21 cellular contexts compared by ENCODE assay signal in genomic region chr3:15726881-15727280, GRCh38.
"Had no signal": no experiment of that assay in that cellular context is flagged by ENCODE, and none has a peak within 500 bp of the region (broad histone marks: within the 10 kb centered on the region; RNA-seq: fewer than 3 reads in every experiment).

No MANE protein-coding gene starts in this region.

- H3K27ac Mint-ChIP-seq: activated CD8-positive, alpha-beta T cell treated with anti-CD3 and anti-CD28 coated beads, Interleukin-2, amount 10 ng/mL, durations not matched to agents 7 days and 5 days; T-cell had no signal

- ATAC-seq: activated CD8-positive, alpha-beta T cell treated with anti-CD3 and anti-CD28 coated beads, Interleukin-2, amount 10 ng/mL, durations not matched to agents 7 days and 5 days; heart right ventricle; left colon; lower lobe of right lung; naive thymus-derived CD8-positive, alpha-beta T cell; right lobe of liver; T-cell had no signal

- DNase-seq: activated CD4-positive, alpha-beta T cell treated with anti-CD3 and anti-CD28 coated beads for 1 hour; activated CD4-positive, alpha-beta T cell treated with anti-CD3 and anti-CD28 coated beads, Interleukin-2, amount 50 U/mL, for 1 hour; activated CD8-positive, alpha-beta T cell treated with anti-CD3 and anti-CD28 coated beads, Interleukin-2, amount 10 ng/mL, durations not matched to agents 7 days and 5 days; activated T-cell treated with anti-CD3 and anti-CD28 coated beads, Interleukin-2, amount 50 U/mL, for 1 hour; aorta; colonic mucosa; esophagus squamous epithelium; heart right ventricle; islet precursor cell; left colon; lower lobe of right lung; naive thymus-derived CD8-positive, alpha-beta T cell; right lobe of liver; small intestine; stimulated activated CD4-positive, alpha-beta T cell treated with anti-CD3 and anti-CD28 coated beads, Interleukin-15, amount 100 ng/mL, for 24 hours; stimulated activated naive CD4-positive, alpha-beta T cell; T-cell; upper lobe of left lung; WERI-Rb-1 had no signal

- H3K36me3 ChIP-seq: right lobe of liver had no signal

- H3K4me1 Mint-ChIP-seq: central memory CD8-positive, alpha-beta T cell had no signal

- H3K9me3 ChIP-seq: colonic mucosa, esophagus squamous epithelium, heart right ventricle, lower lobe of right lung, right lobe of liver, upper lobe of left lung had no signal

- H3K27me3 Mint-ChIP-seq: central memory CD8-positive, alpha-beta T cell; naive thymus-derived CD8-positive, alpha-beta T cell; T-cell had no signal

- H3K27me3 ChIP-seq: colonic mucosa, esophagus squamous epithelium, heart right ventricle, right lobe of liver, upper lobe of left lung had no signal

- H3K4me3 ChIP-seq: colonic mucosa, esophagus squamous epithelium, heart right ventricle, lower lobe of right lung, right lobe of liver, upper lobe of left lung had no signal

- H3K27ac ChIP-seq: colonic mucosa, heart right ventricle, lower lobe of right lung, right lobe of liver, upper lobe of left lung, WERI-Rb-1 had no signal

- H3K9me3 Mint-ChIP-seq: activated naive CD4-positive, alpha-beta T cell treated with anti-CD3 and anti-CD28 coated beads, Interleukin-2, amount 50 U/mL, for 72 hours; central memory CD8-positive, alpha-beta T cell; naive thymus-derived CD8-positive, alpha-beta T cell; T-cell had no signal

- H3K4me1 ChIP-seq: colonic mucosa, heart right ventricle had no signal

- H3K4me3 Mint-ChIP-seq: activated CD8-positive, alpha-beta T cell treated with anti-CD3 and anti-CD28 coated beads, Interleukin-2, amount 10 ng/mL, durations not matched to agents 7 days and 5 days; central memory CD8-positive, alpha-beta T cell; naive thymus-derived CD8-positive, alpha-beta T cell; T-cell had no signal
